In the genomic region with DNA sequence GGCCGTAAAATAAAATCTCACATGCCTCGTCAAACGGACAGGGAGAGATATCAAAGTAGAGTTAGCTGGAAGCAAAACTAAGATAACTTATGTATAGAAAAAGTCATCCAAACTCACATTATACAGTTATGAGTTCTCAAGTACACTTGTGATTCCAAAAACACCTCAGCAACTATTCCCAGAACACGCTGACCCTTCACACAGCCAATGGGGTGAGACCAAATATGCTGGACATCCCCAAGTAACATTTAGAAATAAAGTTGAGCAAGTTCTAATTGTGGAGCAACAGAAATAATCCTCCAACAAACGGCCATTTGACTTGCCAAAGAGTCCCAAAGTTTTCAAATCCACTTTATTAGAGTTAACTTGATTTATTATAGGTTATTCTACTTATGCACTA, we compare ENCODE assay signal across 1 cellular context.
TF ChIP-seq lines count a peak whose summit lies in the region.

No MANE protein-coding gene starts in this region.

TF ChIP-seq in GM12878, 131 proteins besides CTCF, POLR2A, EP300 and RAD21 (continued from another document):
- TF ChIP-seq, protein P1, sequence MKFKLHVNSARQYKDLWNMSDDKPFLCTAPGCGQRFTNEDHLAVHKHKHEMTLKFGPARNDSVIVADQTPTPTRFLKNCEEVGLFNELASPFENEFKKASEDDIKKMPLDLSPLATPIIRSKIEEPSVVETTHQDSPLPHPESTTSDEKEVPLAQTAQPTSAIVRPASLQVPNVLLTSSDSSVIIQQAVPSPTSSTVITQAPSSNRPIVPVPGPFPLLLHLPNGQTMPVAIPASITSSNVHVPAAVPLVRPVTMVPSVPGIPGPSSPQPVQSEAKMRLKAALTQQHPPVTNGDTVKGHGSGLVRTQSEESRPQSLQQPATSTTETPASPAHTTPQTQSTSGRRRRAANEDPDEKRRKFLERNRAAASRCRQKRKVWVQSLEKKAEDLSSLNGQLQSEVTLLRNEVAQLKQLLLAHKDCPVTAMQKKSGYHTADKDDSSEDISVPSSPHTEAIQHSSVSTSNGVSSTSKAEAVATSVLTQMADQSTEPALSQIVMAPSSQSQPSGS (IDR thresholded peaks at IDR 0.05; ENCODE audit: low read length), result no peak
